Comparison of ENCODE assay signal across 8 cellular contexts in the genomic region with DNA sequence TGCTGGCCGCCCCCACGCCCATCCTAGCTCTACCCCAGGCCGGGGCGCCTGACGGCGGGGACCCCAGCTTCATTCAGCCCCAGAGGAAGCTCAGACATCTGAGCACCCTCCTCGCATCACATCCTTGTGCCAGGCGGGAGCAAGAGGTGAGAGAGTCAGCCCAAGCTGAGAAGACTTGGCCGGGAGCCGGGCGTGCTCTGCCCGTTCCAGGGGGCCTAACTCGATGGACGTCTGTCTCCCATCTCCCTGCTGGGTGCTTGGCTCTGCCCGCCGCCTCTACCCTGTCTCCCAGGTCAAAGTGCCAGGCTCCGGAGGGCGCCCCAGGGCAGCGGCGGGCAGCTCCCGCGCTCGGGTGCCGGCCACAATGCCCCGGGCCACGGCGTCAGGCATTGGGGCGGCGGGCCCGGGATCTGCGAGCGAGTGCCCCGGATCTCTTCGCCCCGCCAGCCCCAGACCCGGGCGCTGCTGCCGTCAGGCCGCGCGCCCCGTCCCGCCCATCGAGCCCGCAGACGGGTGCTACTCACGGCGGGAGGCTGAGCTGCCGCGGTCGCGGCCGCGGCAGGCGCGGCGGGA. TPM values are rescaled to one million over a fixed set of nuclear protein-coding genes. Genes with fewer than 3 reads are reported as not detected.
A peak's percentile ranks its signal among the peaks of the same experiment; 100 is the strongest.
DNase-seq lines count a peak whose midpoint lies in the region; ATAC-seq and TF ChIP-seq lines count a peak whose summit lies in the region.

No MANE protein-coding gene starts in this region.

- H3K27ac ChIP-seq in DND-41 (ENCODE audit: low read length): no peak overlapping the region
- peak overlapping the region in 2 of 4 donors; percentile 55 to 70 for H3K27ac ChIP-seq in esophagus squamous epithelium
- no peak overlapping the region for H3K27ac ChIP-seq in neuronal stem cell (replicated peaks; ENCODE audit: low read length)

- TF ChIP-seq CTCF in DND-41 (IDR thresholded peaks at IDR 0.05; ENCODE audit: borderline replicate concordance, extremely low read depth, low read length, poor library complexity, severe bottlenecking): no peak
- no peak for TF ChIP-seq CTCF in esophagus squamous epithelium (IDR thresholded peaks at IDR 0.05)

- H3K4me1 ChIP-seq in DND-41 (ENCODE audit: insufficient read depth, low read length) (peaks cover 5% of the 10 kb centered on the region; the same call in 1 of the 2 replicates), esophagus squamous epithelium (peaks cover 3 to 26% (median 10%) of the 10 kb centered on the region in 3 donors), neuronal stem cell (ENCODE audit: control insufficient read depth in 2 of 2, insufficient read depth in 1 of 2, low read depth in 1 of 2, low read length in 2 of 2) (peaks cover 14% of the 10 kb centered on the region in 2 donors)

- H3K9ac ChIP-seq in DND-41 (ENCODE audit: low read depth, low read length): no peak overlapping the region
- H3K9ac ChIP-seq in neuronal stem cell (ENCODE audit: low read depth, low read length, poor library complexity): peak overlapping the region; percentile 52

- no peak overlapping the region for H3K23ac ChIP-seq in neuronal stem cell (ENCODE audit: low read depth, low read length, poor library complexity)

- H3K79me1 ChIP-seq in neuronal stem cell (ENCODE audit: low read depth, low read length): no peaks in the 10 kb centered on the region

- H2BK15ac ChIP-seq in neuronal stem cell (ENCODE audit: low read length): peak overlapping the region; percentile 7

- peak overlapping the region in 1 of 2 experiments; percentile 38; a peak in 1 of 4 replicates for H3K4me3 ChIP-seq in DND-41 (ENCODE audit: low read depth in 1 of 2, low read length in 2 of 2)
- peak overlapping the region; percentile 49 to 72 (median 60) for H3K4me3 ChIP-seq in esophagus squamous epithelium
- peak overlapping the region; percentile 18 to 80 for H3K4me3 ChIP-seq in neuronal stem cell (ENCODE audit: low read length in 2 of 2)

- peak overlapping the region; percentile 44 for H2AK5ac ChIP-seq in neuronal stem cell (ENCODE audit: low read depth, low read length)

- no peak overlapping the region for H4K91ac ChIP-seq in neuronal stem cell (ENCODE audit: low read depth, low read length, poor library complexity)

- H3K79me2 ChIP-seq in DND-41 (ENCODE audit: insufficient read depth, low read length): no peaks in the 10 kb centered on the region

- no peak for DNase-seq in DND-41
- DNase-seq in esophagus squamous epithelium (lab: John Stamatoyannopoulos, UW): no peak
- DNase-seq in neuronal stem cell (ENCODE audit: low spot score): peak; percentile 8
- DNase-seq in SIG-M5 treated with dmso at 0.1 percent for 504 hours (lab: John Stamatoyannopoulos, UW; ENCODE audit: unreplicated experiment): no peak
- no peak for DNase-seq in MV-4-11 (lab: John Stamatoyannopoulos, UW)
- no peak for DNase-seq in HT-29 (ENCODE audit: low spot score)

- peak overlapping the region; percentile 56 for H3K4me2 ChIP-seq in DND-41 (ENCODE audit: insufficient read depth, low read length)
- H3K4me2 ChIP-seq in neuronal stem cell (ENCODE audit: insufficient read depth, low read length, poor library complexity, severe bottlenecking): peak overlapping the region; percentile 77

- H2BK120ac ChIP-seq in neuronal stem cell (ENCODE audit: low read depth, low read length): no peak overlapping the region

- H4K20me1 ChIP-seq in DND-41 (ENCODE audit: insufficient read depth, low read length): no peaks in the 10 kb centered on the region

- ATAC-seq in DND-41 (ENCODE audit: insufficient read depth, low read depth) (no peak), GM21737 (IDR thresholded peaks at IDR 0.05; ENCODE audit: unreplicated experiment) (peak; percentile 13), SK-N-SH treated with all-trans-retinoic acid at 6 μM for 48 hours (peak; percentile 55)

- no peak for TF ChIP-seq POLR2A in esophagus squamous epithelium (IDR thresholded peaks at IDR 0.05)

- H3K14ac ChIP-seq in neuronal stem cell (ENCODE audit: low read length): peak overlapping the region; percentile 72

- H3K18ac ChIP-seq in neuronal stem cell (ENCODE audit: low read length): peak overlapping the region; percentile 55

- no peaks in the 10 kb centered on the region for H3K9me3 ChIP-seq in DND-41 (ENCODE audit: insufficient read depth, low read length, severe bottlenecking)
- no peaks in the 10 kb centered on the region for H3K9me3 ChIP-seq in esophagus squamous epithelium
- no peaks in the 10 kb centered on the region for H3K9me3 ChIP-seq in neuronal stem cell (replicated peaks in 1 of 2; ENCODE audit: control insufficient read depth in 2 of 2, insufficient read depth in 1 of 2, low read depth in 1 of 2, low read length in 2 of 2)

- WGBS in esophagus squamous epithelium, 2 donors: 0% methylated on average over 6 of the region's 57 CpGs; no CpG with 5 or more reads in 1 of the 2 donors
- no CpG with 5 or more reads among the region's 57 CpGs for WGBS in neuronal stem cell (ENCODE audit: extremely low coverage in 2 of 2, insufficient read length in 2 of 2, insufficient replicate concordance in 1 of 2), 2 donors

- no peak overlapping the region for H4K8ac ChIP-seq in neuronal stem cell (ENCODE audit: low read depth, low read length)

- H3K36me3 ChIP-seq in DND-41 (ENCODE audit: insufficient read depth, low read length) (no peaks in the 10 kb centered on the region), esophagus squamous epithelium (no peaks in the 10 kb centered on the region), neuronal stem cell (replicated peaks in 1 of 2; ENCODE audit: control insufficient read depth in 2 of 2, insufficient read depth in 2 of 2, low read length in 2 of 2) (no peaks in the 10 kb centered on the region)

- H2BK12ac ChIP-seq in neuronal stem cell (ENCODE audit: low read length): no peak overlapping the region

- no peak overlapping the region for H3K4ac ChIP-seq in neuronal stem cell (ENCODE audit: low read length)

- no peak overlapping the region for H2BK5ac ChIP-seq in neuronal stem cell (ENCODE audit: low read length)

- H3K27me3 ChIP-seq in DND-41 (ENCODE audit: insufficient read depth, low read length, poor library complexity) (peaks cover 40% of the 10 kb centered on the region), esophagus squamous epithelium (peaks cover 0 to 18% (median 0%) of the 10 kb centered on the region in 4 donors), neuronal stem cell (ENCODE audit: control insufficient read depth in 3 of 3, insufficient read depth in 3 of 3, low read depth in 1 of 3, low read length in 3 of 3) (peaks cover 0 to 24% (median 0%) of the 10 kb centered on the region in 3 experiments)

- intact Hi-C loops in esophagus squamous epithelium (cut with DNase I): loop anchor here (5.0 to 10.0 kb wide), 2 partner anchors 99 to 281 kb away; no protein-coding TSS in a partner anchor

- H2AFZ ChIP-seq in DND-41 (ENCODE audit: low read depth, low read length): no peak overlapping the region
- peak overlapping the region; percentile 51 for H2AFZ ChIP-seq in neuronal stem cell (ENCODE audit: low read length)

TF ChIP-seq in SK-N-SH treated with all-trans-retinoic acid at 6 μM for 48 hours, 23 proteins besides CTCF, POLR2A, EP300 and RAD21:
- no peak for TF ChIP-seq TOX (CRISPR knock-in tag; IDR thresholded peaks at IDR 0.05; ENCODE audit: borderline replicate concordance)
TF ChIP-seq in SK-N-SH treated with all-trans-retinoic acid at 6 μM for 48 hours: peak in this region for 0.

RNA-seq across cellular contexts. Expression of a gene that starts 0.4 kb away (rescaled TPM):
- 10 to 100 TPM in 2 of 4 donors, 1 to 10 TPM in 2; 1.9 to 12.9 (median 9.8) TPM for total RNA-seq in esophagus squamous epithelium
- polyA plus RNA-seq in neuronal stem cell (2013, experiment 1 of 2): 2.7 TPM
- polyA plus RNA-seq in neuronal stem cell (2013, experiment 2 of 2): 2.3 TPM
- 0.52 and 4.4 TPM in 2 replicates for total RNA-seq in HT-29 (2014; rRNA removed; shearing (Covaris generic))

RNA-seq across cellular contexts. Expression of a gene that starts 47.8 kb away (rescaled TPM):
- 10 to 100 TPM; 36.6 to 76.6 (median 50.7) TPM for total RNA-seq in esophagus squamous epithelium
- polyA plus RNA-seq in neuronal stem cell (2013, experiment 1 of 2): 138 TPM
- polyA plus RNA-seq in neuronal stem cell (2013, experiment 2 of 2): 148 TPM
- total RNA-seq in HT-29 (2014; rRNA removed; shearing (Covaris generic)): 137 and 147 TPM in 2 replicates

RNA-seq across cellular contexts. Expression of a gene that starts 49.9 kb away (rescaled TPM):
- total RNA-seq in esophagus squamous epithelium: 10 to 100 TPM; 39.9 to 71.1 (median 52.0) TPM
- 33.6 TPM for polyA plus RNA-seq in neuronal stem cell (2013, experiment 1 of 2)
- 39.3 TPM for polyA plus RNA-seq in neuronal stem cell (2013, experiment 2 of 2)
- total RNA-seq in HT-29 (2014; rRNA removed; shearing (Covaris generic)): 36.2 and 60.9 TPM in 2 replicates
